Comparison of ENCODE assay signal across 1 cellular context in the genomic region with DNA sequence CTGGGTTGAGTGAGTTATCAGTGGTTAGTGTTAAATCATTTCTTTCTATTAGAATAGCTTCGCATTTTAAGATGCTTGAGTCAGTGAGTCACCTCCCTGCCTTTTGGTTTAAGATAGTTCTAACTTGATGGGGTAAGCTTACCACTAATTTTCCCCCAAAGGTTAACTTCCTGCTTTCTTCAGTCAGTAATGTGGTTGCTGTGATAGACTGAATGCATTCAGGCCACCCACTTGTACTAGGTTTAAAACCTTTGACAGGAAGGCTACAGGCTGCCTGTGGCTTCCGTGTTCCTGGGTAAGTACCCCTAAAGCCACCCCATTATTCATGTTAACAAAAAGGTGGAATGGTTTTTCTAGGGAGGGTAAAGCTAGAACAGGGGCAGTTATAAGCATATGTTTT.
TF ChIP-seq lines count a peak whose summit lies in the region.

No MANE protein-coding gene starts in this region.

TF ChIP-seq in HepG2, 621 proteins besides CTCF, POLR2A, EP300 and RAD21:
- TF ChIP-seq GRHL1 (CRISPR knock-in tag; conservative IDR thresholded peaks at IDR 0.05) (no peak), ZHX2 (IDR thresholded peaks at IDR 0.05; ENCODE audit: low read depth) (no peak), ZHX2 (CRISPR knock-in tag; IDR thresholded peaks at IDR 0.05; ENCODE audit: borderline replicate concordance) (no peak), ZNF552 (CRISPR knock-in tag; IDR thresholded peaks at IDR 0.05; ENCODE audit: borderline replicate concordance) (no peak), GATAD2A (CRISPR knock-in tag; IDR thresholded peaks at IDR 0.05) (no peak), MXI1 (IDR thresholded peaks at IDR 0.05; ENCODE audit: borderline replicate concordance, low read depth, low read length) (no peak), ZBTB42 (CRISPR knock-in tag; IDR thresholded peaks at IDR 0.05) (no peak), ZNF12 (CRISPR knock-in tag; IDR thresholded peaks at IDR 0.05) (no peak), ZNF543 (CRISPR knock-in tag; IDR thresholded peaks at IDR 0.05) (no peak), RFXAP (CRISPR knock-in tag; IDR thresholded peaks at IDR 0.05; ENCODE audit: borderline replicate concordance) (no peak), THYN1 (CRISPR knock-in tag; IDR thresholded peaks at IDR 0.05; ENCODE audit: borderline replicate concordance, low read depth) (no peak), ZNF121 (CRISPR knock-in tag; IDR thresholded peaks at IDR 0.05) (no peak), THAP11 (CRISPR knock-in tag; IDR thresholded peaks at IDR 0.05) (no peak), FOSL1 (CRISPR knock-in tag; IDR thresholded peaks at IDR 0.05; ENCODE audit: borderline replicate concordance) (no peak), ZNF609 (CRISPR knock-in tag; IDR thresholded peaks at IDR 0.05; ENCODE audit: borderline replicate concordance) (no peak), ATM (IDR thresholded peaks at IDR 0.05; ENCODE audit: borderline replicate concordance) (no peak), ZNF256 (CRISPR knock-in tag; conservative IDR thresholded peaks at IDR 0.05) (no peak)
- TF ChIP-seq, protein P1, sequence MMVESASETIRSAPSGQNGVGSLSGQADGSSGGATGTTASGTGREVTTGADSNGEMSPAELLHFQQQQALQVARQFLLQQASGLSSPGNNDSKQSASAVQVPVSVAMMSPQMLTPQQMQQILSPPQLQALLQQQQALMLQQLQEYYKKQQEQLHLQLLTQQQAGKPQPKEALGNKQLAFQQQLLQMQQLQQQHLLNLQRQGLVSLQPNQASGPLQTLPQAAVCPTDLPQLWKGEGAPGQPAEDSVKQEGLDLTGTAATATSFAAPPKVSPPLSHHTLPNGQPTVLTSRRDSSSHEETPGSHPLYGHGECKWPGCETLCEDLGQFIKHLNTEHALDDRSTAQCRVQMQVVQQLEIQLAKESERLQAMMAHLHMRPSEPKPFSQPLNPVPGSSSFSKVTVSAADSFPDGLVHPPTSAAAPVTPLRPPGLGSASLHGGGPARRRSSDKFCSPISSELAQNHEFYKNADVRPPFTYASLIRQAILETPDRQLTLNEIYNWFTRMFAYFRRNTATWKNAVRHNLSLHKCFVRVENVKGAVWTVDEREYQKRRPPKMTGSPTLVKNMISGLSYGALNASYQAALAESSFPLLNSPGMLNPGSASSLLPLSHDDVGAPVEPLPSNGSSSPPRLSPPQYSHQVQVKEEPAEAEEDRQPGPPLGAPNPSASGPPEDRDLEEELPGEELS (CRISPR knock-in tag; IDR thresholded peaks at IDR 0.05), result no peak
- TF ChIP-seq, protein P2, sequence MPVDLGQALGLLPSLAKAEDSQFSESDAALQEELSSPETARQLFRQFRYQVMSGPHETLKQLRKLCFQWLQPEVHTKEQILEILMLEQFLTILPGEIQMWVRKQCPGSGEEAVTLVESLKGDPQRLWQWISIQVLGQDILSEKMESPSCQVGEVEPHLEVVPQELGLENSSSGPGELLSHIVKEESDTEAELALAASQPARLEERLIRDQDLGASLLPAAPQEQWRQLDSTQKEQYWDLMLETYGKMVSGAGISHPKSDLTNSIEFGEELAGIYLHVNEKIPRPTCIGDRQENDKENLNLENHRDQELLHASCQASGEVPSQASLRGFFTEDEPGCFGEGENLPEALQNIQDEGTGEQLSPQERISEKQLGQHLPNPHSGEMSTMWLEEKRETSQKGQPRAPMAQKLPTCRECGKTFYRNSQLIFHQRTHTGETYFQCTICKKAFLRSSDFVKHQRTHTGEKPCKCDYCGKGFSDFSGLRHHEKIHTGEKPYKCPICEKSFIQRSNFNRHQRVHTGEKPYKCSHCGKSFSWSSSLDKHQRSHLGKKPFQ (CRISPR knock-in tag; IDR thresholded peaks at IDR 0.05; ENCODE audit: insufficient replicate concordance), result no peak
- TF ChIP-seq, protein P3, sequence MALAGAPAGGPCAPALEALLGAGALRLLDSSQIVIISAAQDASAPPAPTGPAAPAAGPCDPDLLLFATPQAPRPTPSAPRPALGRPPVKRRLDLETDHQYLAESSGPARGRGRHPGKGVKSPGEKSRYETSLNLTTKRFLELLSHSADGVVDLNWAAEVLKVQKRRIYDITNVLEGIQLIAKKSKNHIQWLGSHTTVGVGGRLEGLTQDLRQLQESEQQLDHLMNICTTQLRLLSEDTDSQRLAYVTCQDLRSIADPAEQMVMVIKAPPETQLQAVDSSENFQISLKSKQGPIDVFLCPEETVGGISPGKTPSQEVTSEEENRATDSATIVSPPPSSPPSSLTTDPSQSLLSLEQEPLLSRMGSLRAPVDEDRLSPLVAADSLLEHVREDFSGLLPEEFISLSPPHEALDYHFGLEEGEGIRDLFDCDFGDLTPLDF (CRISPR knock-in tag; IDR thresholded peaks at IDR 0.05), result no peak
TF ChIP-seq in HepG2: peak in this region for 0.
